ENCODE assay signal across 1 cellular context in genomic region chr20:62923669-62924566, GRCh38.
TF ChIP-seq lines count a peak whose summit lies in the region.

No MANE protein-coding gene starts in this region.

TF ChIP-seq in GM12878, 131 proteins besides CTCF, POLR2A, EP300 and RAD21:
- TF ChIP-seq MTA2 (IDR thresholded peaks at IDR 0.05; ENCODE audit: low read depth) (0 out of 2 replicates have a peak, but pooled peaks have one; percentile 17), MLLT1 (IDR thresholded peaks at IDR 0.05) (peak; percentile 37; the same call in 1 of the 2 replicates), POLR2AphosphoS5 (IDR thresholded peaks at IDR 0.05; ENCODE audit: low read length) (no peak)
TF ChIP-seq in GM12878: peak in this region for 2.
